In genomic region chr9:119556129-119556875, GRCh38 we compare ENCODE assay signal across 1 cellular context.
TF ChIP-seq lines count a peak whose summit lies in the region.

No MANE protein-coding gene starts in this region.

TF ChIP-seq in H1, 55 proteins besides CTCF, POLR2A, EP300 and RAD21 (continued from another document):
- TF ChIP-seq, protein P1, sequence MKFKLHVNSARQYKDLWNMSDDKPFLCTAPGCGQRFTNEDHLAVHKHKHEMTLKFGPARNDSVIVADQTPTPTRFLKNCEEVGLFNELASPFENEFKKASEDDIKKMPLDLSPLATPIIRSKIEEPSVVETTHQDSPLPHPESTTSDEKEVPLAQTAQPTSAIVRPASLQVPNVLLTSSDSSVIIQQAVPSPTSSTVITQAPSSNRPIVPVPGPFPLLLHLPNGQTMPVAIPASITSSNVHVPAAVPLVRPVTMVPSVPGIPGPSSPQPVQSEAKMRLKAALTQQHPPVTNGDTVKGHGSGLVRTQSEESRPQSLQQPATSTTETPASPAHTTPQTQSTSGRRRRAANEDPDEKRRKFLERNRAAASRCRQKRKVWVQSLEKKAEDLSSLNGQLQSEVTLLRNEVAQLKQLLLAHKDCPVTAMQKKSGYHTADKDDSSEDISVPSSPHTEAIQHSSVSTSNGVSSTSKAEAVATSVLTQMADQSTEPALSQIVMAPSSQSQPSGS (IDR thresholded peaks at IDR 0.05; ENCODE audit: low read length) = no peak
- no peak for TF ChIP-seq SP4 (IDR thresholded peaks at IDR 0.05; ENCODE audit: low read length)
- TF ChIP-seq TBP (IDR thresholded peaks at IDR 0.05; ENCODE audit: low read depth, low read length) = peak; percentile 41; the same call in 1 of the 2 replicates
- TF ChIP-seq HDAC2 (IDR thresholded peaks at IDR 0.05; ENCODE audit: borderline replicate concordance in 1 of 2, low read depth in 2 of 2, low read length in 2 of 2) = no peak
- no peak for TF ChIP-seq NRF1 (IDR thresholded peaks at IDR 0.05; ENCODE audit: low read depth, low read length)
- TF ChIP-seq, protein P2, sequence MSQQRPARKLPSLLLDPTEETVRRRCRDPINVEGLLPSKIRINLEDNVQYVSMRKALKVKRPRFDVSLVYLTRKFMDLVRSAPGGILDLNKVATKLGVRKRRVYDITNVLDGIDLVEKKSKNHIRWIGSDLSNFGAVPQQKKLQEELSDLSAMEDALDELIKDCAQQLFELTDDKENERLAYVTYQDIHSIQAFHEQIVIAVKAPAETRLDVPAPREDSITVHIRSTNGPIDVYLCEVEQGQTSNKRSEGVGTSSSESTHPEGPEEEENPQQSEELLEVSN (IDR thresholded peaks at IDR 0.05) = peak; percentile 59; the same call in 1 of the 2 replicates
- TF ChIP-seq NANOG (IDR thresholded peaks at IDR 0.05; ENCODE audit: insufficient read depth, low read depth, low read length, poor library complexity, severe bottlenecking) = peak; percentile 48
- TF ChIP-seq, protein P3, sequence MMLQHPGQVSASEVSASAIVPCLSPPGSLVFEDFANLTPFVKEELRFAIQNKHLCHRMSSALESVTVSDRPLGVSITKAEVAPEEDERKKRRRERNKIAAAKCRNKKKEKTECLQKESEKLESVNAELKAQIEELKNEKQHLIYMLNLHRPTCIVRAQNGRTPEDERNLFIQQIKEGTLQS (IDR thresholded peaks at IDR 0.05; ENCODE audit: insufficient read depth, low read depth, low read length) = 0 out of 2 replicates have a peak, but pooled peaks have one; percentile 8
- peak; percentile 53 for TF ChIP-seq KDM4A (IDR thresholded peaks at IDR 0.05; ENCODE audit: low read depth, low read length, severe bottlenecking)
- TF ChIP-seq HDAC6 (IDR thresholded peaks at IDR 0.05; ENCODE audit: low read depth, low read length) = no peak
- TF ChIP-seq RBBP5 (IDR thresholded peaks at IDR 0.05; ENCODE audit: borderline replicate concordance, low read depth, low read length) = peak; percentile 49; the same call in 1 of the 2 replicates
- TF ChIP-seq SP1 (IDR thresholded peaks at IDR 0.05; ENCODE audit: low read depth, low read length) = no peak
- TF ChIP-seq JUND (IDR thresholded peaks at IDR 0.05; ENCODE audit: low read length) = no peak
- TF ChIP-seq GTF2F1 (IDR thresholded peaks at IDR 0.05; ENCODE audit: borderline replicate concordance, low read depth, low read length) = no peak
- TF ChIP-seq BRCA1 (IDR thresholded peaks at IDR 0.05; ENCODE audit: low read depth, low read length) = no peak
- peak; percentile 51; the same call in 1 of the 2 replicates for TF ChIP-seq GABPA (IDR thresholded peaks at IDR 0.05; ENCODE audit: borderline replicate concordance, insufficient read depth, low read length)
- TF ChIP-seq CTBP2 (IDR thresholded peaks at IDR 0.05; ENCODE audit: borderline replicate concordance, insufficient read depth, insufficient read length, low read length) = no peak
